8 cellular contexts compared by ENCODE assay signal in genomic region chr17:75979705-75980187, GRCh38. TPM values are rescaled to one million over a fixed set of nuclear protein-coding genes. Genes with fewer than 3 reads are reported as not detected.
A peak's percentile ranks its signal among the peaks of the same experiment; 100 is the strongest.
DNase-seq lines count a peak whose midpoint lies in the region; ATAC-seq and TF ChIP-seq lines count a peak whose summit lies in the region.

No MANE protein-coding gene starts in this region.

- TF ChIP-seq POLR2A in NB4 (IDR thresholded peaks at IDR 0.05; ENCODE audit: extremely low read depth, insufficient read length), result no peak

- H3K27me3 Mint-ChIP-seq in naive B cell, result no peaks in the 10 kb centered on the region

- H3K27ac ChIP-seq in 22Rv1 (peak overlapping the region; percentile 96), ectodermal cell (ENCODE audit: insufficient read depth, low read depth, low read length, poor library complexity, severe bottlenecking) (peak overlapping the region; percentile 98)

- no peak for DNase-seq in NB4 (ENCODE audit: low read depth)
- DNase-seq in naive B cell, result no peak
- no peak for DNase-seq in HuH-7 (ENCODE audit: low spot score)
- no peak for DNase-seq in NCI-H446 treated with DMSO at 0.1 percent for 48 hours (lab: John Stamatoyannopoulos, UW)
- no peak for DNase-seq in cerebellar cortex (ENCODE audit: low spot score)

- H3K4me1 Mint-ChIP-seq in naive B cell, result peaks cover 22 to 49% (median 38%) of the 10 kb centered on the region in 3 donors

- peak overlapping the region; percentile 96 to 100 (median 98) for H3K4me3 Mint-ChIP-seq in naive B cell

- ATAC-seq in GM19395 (IDR thresholded peaks at IDR 0.05; ENCODE audit: unreplicated experiment), result peak; percentile 23
- ATAC-seq in naive B cell (ENCODE audit: low read depth in 2 of 2), result peak; percentile 29 to 32

- peaks cover 0 to 6% of the 10 kb centered on the region in 2 donors for H3K36me3 Mint-ChIP-seq in naive B cell

- H3K9me3 Mint-ChIP-seq in naive B cell, result no peaks in the 10 kb centered on the region

- no peaks in the 10 kb centered on the region for H3K36me3 ChIP-seq in ectodermal cell (ENCODE audit: control insufficient read depth, insufficient read depth, low read length)

- 9 to 10% methylated on average over 19 of the region's 19 CpGs for WGBS in ectodermal cell, 2 experiments

- H3K27ac Mint-ChIP-seq in naive B cell, result peak overlapping the region; percentile 99 to 100 (median 100)

- H3K9me3 ChIP-seq in ectodermal cell (ENCODE audit: control insufficient read depth, low read length), result no peaks in the 10 kb centered on the region

- H3K4me3 ChIP-seq in NB4 (ENCODE audit: low read depth, low read length) (peak overlapping the region; percentile 84), ectodermal cell (ENCODE audit: insufficient read depth, low read depth, low read length) (peak overlapping the region; percentile 96)

- H3K27me3 ChIP-seq in ectodermal cell (ENCODE audit: control insufficient read depth, insufficient read depth, low read length, poor library complexity, severe bottlenecking), result no peaks in the 10 kb centered on the region

- TF ChIP-seq CTCF in 22Rv1 (IDR thresholded peaks at IDR 0.05) (no peak), NB4 (IDR thresholded peaks at IDR 0.05; ENCODE audit: low read depth, low read length) (no peak)

- no peaks in the 10 kb centered on the region for H3K4me1 ChIP-seq in ectodermal cell (ENCODE audit: control insufficient read depth, insufficient read depth, low read length)

RNA-seq across cellular contexts. Expression of gene TEN1, which starts 0.7 kb away (rescaled TPM):
- 14.6 TPM for polyA plus RNA-seq in ectodermal cell (2013, experiment 1 of 4)
- 15.6 TPM for polyA plus RNA-seq in ectodermal cell (2013, experiment 2 of 4)
- polyA plus RNA-seq in ectodermal cell (2013, experiment 3 of 4), result 13.1 TPM
- 12.5 TPM for polyA plus RNA-seq in ectodermal cell (2013, experiment 4 of 4)
- 10 to 100 TPM; 24.4 to 62.0 (median 31.3) TPM for polyA plus RNA-seq in naive B cell (ENCODE audit: low read depth in 6 of 6)

RNA-seq across cellular contexts. Expression of gene ACOX1, which starts 0.8 kb away (rescaled TPM):
- 9.8 TPM for polyA plus RNA-seq in ectodermal cell (2013, experiment 1 of 4)
- 8.3 TPM for polyA plus RNA-seq in ectodermal cell (2013, experiment 2 of 4)
- 5.9 TPM for polyA plus RNA-seq in ectodermal cell (2013, experiment 3 of 4)
- 6.0 TPM for polyA plus RNA-seq in ectodermal cell (2013, experiment 4 of 4)
- polyA plus RNA-seq in naive B cell (ENCODE audit: low read depth in 6 of 6), result 10 to 100 TPM in 3 of 6 donors, 1 to 10 TPM in 3; 6.4 to 15.5 (median 10.6) TPM

RNA-seq across cellular contexts. Expression of gene CDK3, which starts 20.9 kb away (rescaled TPM):
- 7.7 TPM for polyA plus RNA-seq in ectodermal cell (2013, experiment 1 of 4)
- polyA plus RNA-seq in ectodermal cell (2013, experiment 2 of 4), result 11.5 TPM
- polyA plus RNA-seq in ectodermal cell (2013, experiment 3 of 4), result 8.9 TPM
- 14.6 TPM for polyA plus RNA-seq in ectodermal cell (2013, experiment 4 of 4)
- 1 to 10 TPM in 1 of 6 donors, under 1 TPM in 3, not detected in 2; 0.66 to 5.9 (median 0.76) TPM for polyA plus RNA-seq in naive B cell (ENCODE audit: low read depth in 6 of 6)

RNA-seq across cellular contexts. Expression of gene FBF1, which starts 38.9 kb away (rescaled TPM):
- polyA plus RNA-seq in ectodermal cell (2013, experiment 1 of 4), result 19.1 TPM
- 17.9 TPM for polyA plus RNA-seq in ectodermal cell (2013, experiment 2 of 4)
- 12.4 TPM for polyA plus RNA-seq in ectodermal cell (2013, experiment 3 of 4)
- 18.7 TPM for polyA plus RNA-seq in ectodermal cell (2013, experiment 4 of 4)
- 1 to 10 TPM; 1.5 to 5.0 (median 2.9) TPM for polyA plus RNA-seq in naive B cell (ENCODE audit: low read depth in 6 of 6)

RNA-seq across cellular contexts. Expression of gene EVPL, which starts 47.4 kb away (rescaled TPM):
- not detected for polyA plus RNA-seq in ectodermal cell (2013, experiment 1 of 4)
- not detected for polyA plus RNA-seq in ectodermal cell (2013, experiment 2 of 4)
- not detected for polyA plus RNA-seq in ectodermal cell (2013, experiment 3 of 4)
- not detected for polyA plus RNA-seq in ectodermal cell (2013, experiment 4 of 4)
- polyA plus RNA-seq in naive B cell (ENCODE audit: low read depth in 6 of 6), result not detected
